In the genomic region with DNA sequence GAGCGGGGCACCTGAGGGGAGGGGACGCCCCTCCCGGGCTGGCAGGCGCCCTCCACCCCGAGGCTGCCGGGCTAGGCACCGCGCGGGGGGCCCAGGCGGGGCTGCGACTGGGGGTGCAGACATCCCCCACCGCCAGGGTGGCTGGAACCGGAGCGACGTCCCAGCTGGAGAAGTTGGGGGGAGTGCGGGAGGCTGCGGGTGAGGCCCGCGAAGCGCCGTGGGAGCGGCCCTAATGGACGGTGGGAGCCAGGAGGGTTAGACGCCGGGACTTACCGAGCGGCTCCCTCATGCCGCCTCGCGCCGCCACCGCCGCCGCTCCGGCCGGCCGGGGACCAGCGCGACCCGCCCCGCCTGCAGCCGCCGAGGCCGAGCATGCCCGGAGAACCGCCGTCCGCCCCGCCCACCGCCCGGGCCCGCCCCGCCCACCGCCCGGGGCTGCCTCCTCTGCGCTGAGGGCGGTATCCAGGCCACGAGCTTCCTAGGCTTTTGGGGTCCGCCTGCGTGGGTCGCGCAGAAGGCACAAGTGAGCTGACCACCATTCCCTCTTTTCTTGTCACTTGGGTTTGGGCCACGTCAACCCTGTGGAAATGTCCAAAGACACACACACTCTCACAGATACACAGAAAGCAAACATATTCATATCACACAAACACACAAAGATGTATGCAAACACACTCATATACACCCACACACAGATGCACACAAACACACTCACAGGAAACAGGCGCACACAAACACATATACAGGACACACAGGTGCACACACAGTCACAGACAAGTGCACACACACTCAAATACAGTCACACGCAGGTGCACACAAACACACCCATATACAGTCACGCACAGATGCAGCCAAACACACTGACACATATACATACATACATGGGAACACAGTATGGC, we compare ENCODE assay signal across 8 cellular contexts. TPM values are rescaled to one million over a fixed set of nuclear protein-coding genes. Genes with fewer than 3 reads are reported as not detected.
DNase-seq lines count a peak whose midpoint lies in the region; ATAC-seq and TF ChIP-seq lines count a peak whose summit lies in the region.

A gene with protein sequence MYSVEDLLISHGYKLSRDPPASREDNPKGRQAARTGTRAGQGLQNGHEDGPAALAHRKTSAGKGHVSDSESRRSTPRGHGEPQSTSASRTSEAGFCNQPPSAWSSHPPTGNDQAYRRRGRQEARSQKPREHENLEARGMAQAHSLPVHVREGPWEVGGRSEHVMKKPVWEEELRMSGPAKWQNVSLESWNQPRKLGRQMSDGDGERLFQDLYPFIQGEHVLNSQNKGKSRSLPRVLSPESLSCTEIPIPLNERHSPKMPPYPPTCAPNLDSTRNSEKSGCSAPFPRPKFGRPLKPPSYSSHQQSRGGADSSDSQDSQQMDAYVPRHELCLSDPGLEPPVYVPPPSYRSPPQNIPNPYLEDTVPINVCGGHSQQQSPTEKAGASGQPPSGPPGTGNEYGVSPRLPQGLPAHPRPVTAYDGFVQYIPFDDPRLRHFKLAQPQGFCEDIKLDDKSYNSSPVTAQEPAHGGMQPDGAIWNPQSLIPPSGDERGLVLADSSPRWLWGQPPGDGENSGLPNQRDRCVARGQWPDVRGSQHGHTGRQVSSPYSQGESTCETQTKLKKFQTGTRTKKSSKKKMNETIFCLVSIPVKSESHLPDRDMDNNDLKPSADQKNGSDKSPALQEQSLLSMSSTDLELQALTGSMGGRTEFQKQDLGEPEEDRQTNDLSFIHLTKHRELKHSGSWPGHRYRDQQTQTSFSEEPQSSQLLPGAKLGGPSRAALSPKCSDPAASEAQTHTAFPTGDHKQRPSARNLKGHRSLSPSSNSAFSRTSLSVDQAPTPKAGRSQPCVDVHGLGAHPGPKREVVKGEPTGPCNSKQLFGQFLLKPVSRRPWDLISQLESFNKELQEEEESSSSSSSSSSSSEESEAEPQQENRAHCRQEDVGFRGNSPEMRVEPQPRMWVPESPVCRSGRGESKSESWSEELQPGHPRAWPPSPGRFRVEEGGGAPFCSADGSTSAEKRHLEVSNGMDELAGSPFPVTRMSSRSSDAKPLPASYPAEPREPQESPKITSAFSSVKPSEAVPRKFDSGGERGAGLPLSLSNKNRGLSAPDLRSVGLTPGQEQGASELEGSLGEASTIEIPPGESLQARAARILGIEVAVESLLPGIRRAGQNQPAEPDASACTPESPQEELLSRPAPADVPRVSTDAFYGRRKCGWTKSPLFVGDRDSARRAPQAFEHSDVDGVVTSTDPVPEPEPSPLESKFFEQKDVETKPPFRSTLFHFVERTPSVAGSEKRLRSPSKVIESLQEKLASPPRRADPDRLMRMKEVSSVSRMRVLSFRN (N-terminal part only) (minus strand): TSS at position 378 of the 899 bp plus-strand sequence. CDS start 11,774 bp downstream, outside the sequence.

- peak; percentile 70 for DNase-seq in AG08395 (ENCODE audit: low spot score)
- peak; percentile 39 for DNase-seq in NCI-H69 (lab: John Stamatoyannopoulos, UW)
- DNase-seq in activated T-cell treated with anti-CD3 and anti-CD28 coated beads for 48 hours (ENCODE audit: low read depth): peak; percentile 55
- DNase-seq in mucosa of descending colon: peak; percentile 61 to 80 (median 70)
- peak; percentile 6 to 11 for DNase-seq in stimulated activated CD8-positive, alpha-beta memory T cell treated with anti-CD3 and anti-CD28 coated beads, Interleukin-7, amount 100 ng/mL, for 1 hour (ENCODE audit: low read depth in 2 of 2)

- H3K4me3 ChIP-seq in esophagus (ENCODE audit: low read depth in 1 of 2, low read length in 2 of 2) (peak within 1 kb of the TSS; percentile 47 to 60), mucosa of descending colon (no peak within 1 kb of the TSS)

- TF ChIP-seq CTCF in mucosa of descending colon (IDR thresholded peaks at IDR 0.05): no peak

- peaks cover 0 to 3% of the 10 kb centered on the region in 2 donors for H3K27me3 ChIP-seq in esophagus (ENCODE audit: control insufficient read depth in 1 of 2, insufficient read depth in 2 of 2, low read length in 2 of 2)

- H3K9me3 ChIP-seq in esophagus (ENCODE audit: control insufficient read depth in 2 of 2, insufficient read depth in 1 of 2, low read depth in 1 of 2, low read length in 1 of 2) (no peaks in the 10 kb centered on the region), mucosa of descending colon (no peaks in the 10 kb centered on the region)

- H3K36me3 ChIP-seq in esophagus (ENCODE audit: control insufficient read depth in 2 of 2, insufficient read depth in 2 of 2, low read length in 1 of 2) (no peaks in the 10 kb centered on the region), mucosa of descending colon (ENCODE audit: low read depth) (no peaks in the 10 kb centered on the region)

- peak within 1 kb of the TSS; percentile 57 to 63 for H3K27ac ChIP-seq in esophagus (ENCODE audit: low read depth in 2 of 2, low read length in 1 of 2)

- peaks cover 0 to 5% of the 10 kb centered on the region in 2 donors for H3K4me1 ChIP-seq in esophagus (ENCODE audit: control insufficient read depth in 2 of 2, insufficient read depth in 2 of 2, low read length in 1 of 2)
- peaks cover 3% of the 10 kb centered on the region for H3K4me1 ChIP-seq in mucosa of descending colon (ENCODE audit: low read depth)

- intact Hi-C loops in mucosa of descending colon (cut with DNase I, micrococcal nuclease): no loop called here

- ATAC-seq in GM21360 (IDR thresholded peaks at IDR 0.05; ENCODE audit: unreplicated experiment): peak; percentile 87
- peak; percentile 90 for ATAC-seq in mucosa of descending colon
- ATAC-seq in HG03457 (IDR thresholded peaks at IDR 0.05; ENCODE audit: unreplicated experiment): no peak

- 4 to 8% methylated on average over 27 to 66 of the region's 66 CpGs for WGBS in esophagus, 2 donors

RNA-seq across cellular contexts. Expression of the gene that starts here (rescaled TPM):
- 1 to 10 TPM; 1.0 to 2.7 TPM for polyA plus RNA-seq in esophagus
- total RNA-seq in mucosa of descending colon: 100 to 1,000 TPM in 1 of 3 donors, 1 to 10 TPM in 2; 4.9 to 256 (median 9.0) TPM

Comparison
In these comparisons a context has a peak if more than half of its experiments do, and no peak if none do; other contexts are left out.
1. DNase-seq: peak in every context shown above with its lines; median percentile 70 in AG08395; 70 in mucosa of descending colon; 55 in activated T-cell treated with anti-CD3 and anti-CD28 coated beads for 48 hours; 39 in NCI-H69; 8 in stimulated activated CD8-positive, alpha-beta memory T cell treated with anti-CD3 and anti-CD28 coated beads, Interleukin-7, amount 100 ng/mL, for 1 hour.